21 cellular contexts compared by ENCODE assay signal in the genomic region with DNA sequence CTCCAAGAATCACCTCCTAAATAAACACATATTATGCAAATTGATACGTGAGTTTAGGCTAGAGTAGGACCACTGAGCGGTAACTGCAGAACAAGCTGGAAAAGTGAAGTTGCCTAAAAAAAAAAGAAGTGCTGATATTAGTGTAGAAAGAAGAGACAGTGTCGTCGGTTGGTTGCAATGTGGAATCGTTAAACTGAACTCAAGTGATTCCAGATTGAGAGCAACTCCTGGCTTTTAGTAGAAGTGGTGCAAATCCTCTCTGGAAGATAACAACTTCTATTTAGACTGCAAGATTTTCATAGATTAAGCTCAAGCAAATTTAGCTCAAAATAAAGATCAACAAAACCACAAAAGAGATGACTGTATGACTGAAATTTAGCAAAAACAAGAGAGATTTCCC.
"Had no signal": no experiment of that assay in that cellular context is flagged by ENCODE, and none has a peak within 500 bp of the region (broad histone marks: within the 10 kb centered on the region; RNA-seq: fewer than 3 reads in every experiment).

No MANE protein-coding gene starts in this region.

- H3K4me2 ChIP-seq: hepatocyte, neural progenitor cell had no signal

- H3K79me2 ChIP-seq: hepatocyte had no signal

- H2AFZ ChIP-seq: hepatocyte, neural progenitor cell had no signal

- H3K27me3 ChIP-seq: hepatocyte, neural progenitor cell, neutrophil, right atrium auricular region, right lobe of liver, spleen, suprapubic skin, tibial nerve, uterus had no signal

- DNase-seq: islet precursor cell; left ventricle myocardium inferior; mesendoderm; naive B cell; natural killer cell; nephron progenitor cell; occipital lobe; right lobe of liver; spleen; stimulated activated CD4-positive, alpha-beta T cell treated with anti-CD3 and anti-CD28 coated beads, Interleukin-4, amount 100 ng/mL, for 24 hours; stimulated activated naive CD4-positive, alpha-beta T cell; uterus had no signal

- H3K4me3 ChIP-seq: hepatocyte, left ventricle myocardium inferior, lung, neural progenitor cell, right atrium auricular region, right lobe of liver, skin epidermis, spleen, suprapubic skin, uterus had no signal

- ATAC-seq: natural killer cell; right lobe of liver; stimulated activated effector memory CD8-positive, alpha-beta T cell treated with anti-CD3 and anti-CD28 coated beads, Interleukin-12 subunit alpha, Interleukin-12 subunit beta, amount 100 ng/mL, for 72 hours had no signal

- H3K9me3 ChIP-seq: right lobe of liver had no signal

- H3K4me1 ChIP-seq: left ventricle myocardium inferior, neural progenitor cell, right atrium auricular region, right lobe of liver, spleen, suprapubic skin, tibial nerve, uterus had no signal

- H3K27ac ChIP-seq: hepatocyte, left ventricle myocardium inferior, neural progenitor cell, neutrophil, right atrium auricular region, right lobe of liver, skin epidermis, spleen, suprapubic skin, tibial nerve, uterus had no signal

- H3K36me3 ChIP-seq: left ventricle myocardium inferior, neural progenitor cell, neutrophil, right atrium auricular region, right lobe of liver, spleen, suprapubic skin, tibial nerve, uterus had no signal

- H3K9ac ChIP-seq: neural progenitor cell had no signal
